ENCODE assay signal across 7 cellular contexts in the genomic region with DNA sequence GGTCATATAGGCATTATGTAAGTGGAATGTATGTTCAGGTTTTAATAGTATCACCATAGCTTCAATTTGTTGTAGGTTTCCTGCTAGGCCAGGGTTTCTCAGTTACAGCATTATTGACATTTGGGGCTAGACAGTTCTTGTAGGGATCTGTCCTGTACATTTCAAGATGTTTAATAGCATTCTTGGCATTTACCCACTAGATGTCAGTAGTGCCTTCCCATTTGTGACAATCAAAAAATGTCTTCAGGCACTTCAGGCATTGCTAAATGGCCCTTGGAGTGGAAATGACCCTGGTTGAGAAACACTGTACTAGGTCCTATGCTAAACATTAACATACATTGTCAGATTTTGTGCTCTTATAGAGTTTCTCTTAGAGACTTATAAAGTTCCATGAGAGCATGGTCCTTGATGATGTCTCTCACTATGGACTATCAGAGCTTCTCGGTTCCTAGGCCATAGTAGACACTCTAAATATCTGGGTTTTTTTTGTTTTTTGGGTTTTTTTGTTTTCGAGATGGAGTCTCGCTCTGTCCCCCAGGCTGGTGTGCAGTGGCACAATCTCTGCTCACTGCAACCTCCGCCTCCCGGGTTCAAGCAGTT. TPM values are rescaled to one million over a fixed set of nuclear protein-coding genes. Genes with fewer than 3 reads are reported as not detected.
DNase-seq lines count a peak whose midpoint lies in the region; ATAC-seq and TF ChIP-seq lines count a peak whose summit lies in the region.

No MANE protein-coding gene starts in this region.

- H3K4me1 ChIP-seq in Karpas-422 (ENCODE audit: low read length), result peaks cover 16% of the 10 kb centered on the region
- peaks cover 22% of the 10 kb centered on the region for H3K4me1 ChIP-seq in Panc1 (ENCODE audit: control insufficient read depth, insufficient read depth, low read length)
- no peaks in the 10 kb centered on the region for H3K4me1 ChIP-seq in ectodermal cell (ENCODE audit: control insufficient read depth, insufficient read depth, low read length)
- H3K4me1 ChIP-seq in neural progenitor cell, result peaks cover 14% of the 10 kb centered on the region
- no peaks in the 10 kb centered on the region for H3K4me1 ChIP-seq in right cardiac atrium (ENCODE audit: control insufficient read depth, insufficient read depth, low read length)

- peaks cover 45% of the 10 kb centered on the region for H3K36me3 ChIP-seq in Karpas-422 (ENCODE audit: insufficient read depth, low read length)
- peaks cover 37% of the 10 kb centered on the region for H3K36me3 ChIP-seq in Panc1 (ENCODE audit: control insufficient read depth, insufficient read depth, low read length)
- peaks cover 44% of the 10 kb centered on the region for H3K36me3 ChIP-seq in ectodermal cell (ENCODE audit: control insufficient read depth, insufficient read depth, low read length)
- H3K36me3 ChIP-seq in neural progenitor cell, result peaks cover 14% of the 10 kb centered on the region

- H3K79me2 ChIP-seq in Karpas-422 (ENCODE audit: low read length) (peaks cover 57% of the 10 kb centered on the region), neural progenitor cell (ENCODE audit: low read depth) (peaks cover 56% of the 10 kb centered on the region)

- H3K27ac ChIP-seq in Karpas-422 (ENCODE audit: low read length), result peak overlapping the region; percentile 84; the same call in 1 of the 2 replicates
- H3K27ac ChIP-seq in Panc1 (ENCODE audit: low read length), result peak overlapping the region; percentile 100
- H3K27ac ChIP-seq in ectodermal cell (ENCODE audit: insufficient read depth, low read depth, low read length, poor library complexity, severe bottlenecking), result no peak overlapping the region
- H3K27ac ChIP-seq in neural progenitor cell, result no peak overlapping the region
- H3K27ac ChIP-seq in right cardiac atrium (ENCODE audit: low read length), result no peak overlapping the region

- H3K9ac ChIP-seq in Karpas-422 (ENCODE audit: low read length) (peak overlapping the region; percentile 91), neural progenitor cell (peak overlapping the region; percentile 68)

- H3K27ac Mint-ChIP-seq in neural progenitor cell, result peak overlapping the region; percentile 78

- no peaks in the 10 kb centered on the region for H4K20me1 ChIP-seq in Karpas-422 (ENCODE audit: insufficient read depth, low read depth, low read length)
- H4K20me1 ChIP-seq in neural progenitor cell (ENCODE audit: low read depth), result peaks cover 18% of the 10 kb centered on the region

- H3K4me1 Mint-ChIP-seq in neural progenitor cell, result peaks cover 18% of the 10 kb centered on the region

- H3K4me3 ChIP-seq in Karpas-422 (ENCODE audit: low read length), result peak overlapping the region; percentile 92
- H3K4me3 ChIP-seq in Panc1 (ENCODE audit: low read depth in 2 of 2, low read length in 2 of 2), result peak overlapping the region; percentile 93 to 97
- H3K4me3 ChIP-seq in ectodermal cell (ENCODE audit: insufficient read depth, low read depth, low read length), result peak overlapping the region; percentile 96
- H3K4me3 ChIP-seq in neural progenitor cell, result peak overlapping the region; percentile 79
- H3K4me3 ChIP-seq in right cardiac atrium (ENCODE audit: low read length), result no peak overlapping the region

- POLR2A ChIA-PET in Panc1 (lab: Charles Lee), result interaction anchor here (1.2 kb wide), 1 partner anchor 158 kb away, joined by 4 read pairs; a partner anchor contains a TSS

- H3K4me3 Mint-ChIP-seq in neural progenitor cell, result no peak overlapping the region

- in situ Hi-C loops in Panc1 (cut with HindIII; ENCODE audit: low pct_unique_long_range_greater_than_20kb, low sequenced_read_pairs), result no loop called here

- no peak overlapping the region for H2AFZ ChIP-seq in Karpas-422 (ENCODE audit: low read length)
- H2AFZ ChIP-seq in neural progenitor cell (replicated peaks), result no peak overlapping the region

- H3K36me3 Mint-ChIP-seq in neural progenitor cell, result peaks cover 33% of the 10 kb centered on the region

- peaks cover 5% of the 10 kb centered on the region for H3F3A ChIP-seq in neural progenitor cell (ENCODE audit: low read depth)

- H3K27me3 ChIP-seq in Karpas-422 (ENCODE audit: low read length) (no peaks in the 10 kb centered on the region), Panc1 (ENCODE audit: control insufficient read depth, insufficient read depth, low read length) (no peaks in the 10 kb centered on the region), ectodermal cell (ENCODE audit: control insufficient read depth, insufficient read depth, low read length, poor library complexity, severe bottlenecking) (no peaks in the 10 kb centered on the region), neural progenitor cell (no peaks in the 10 kb centered on the region), right cardiac atrium (ENCODE audit: control insufficient read depth, insufficient read depth) (no peaks in the 10 kb centered on the region)

- ATAC-seq in Panc1 (peak; percentile 15; the same call in 1 of the 2 replicates), HG02884 (IDR thresholded peaks at IDR 0.05; ENCODE audit: unreplicated experiment) (no peak), right cardiac atrium (no peak)

- no TSS peak for BruUV-seq in Panc1 (replicated peaks; lab: Mats Ljungman, UMichigan)

- no peaks in the 10 kb centered on the region for H3K9me2 ChIP-seq in Karpas-422 (replicated peaks; ENCODE audit: insufficient read depth, low read length)

- H3K9me3 ChIP-seq in Karpas-422 (ENCODE audit: low read length), result no peaks in the 10 kb centered on the region
- no peaks in the 10 kb centered on the region for H3K9me3 ChIP-seq in Panc1 (ENCODE audit: control insufficient read depth, insufficient read depth, low read depth, low read length)
- H3K9me3 ChIP-seq in ectodermal cell (ENCODE audit: control insufficient read depth, low read length), result no peaks in the 10 kb centered on the region
- no peaks in the 10 kb centered on the region for H3K9me3 ChIP-seq in neural progenitor cell (ENCODE audit: low read depth)
- H3K9me3 ChIP-seq in right cardiac atrium (ENCODE audit: control insufficient read depth, low read length), result no peaks in the 10 kb centered on the region

- no peaks in the 10 kb centered on the region for H3K9me3 Mint-ChIP-seq in neural progenitor cell

- H3K27me3 Mint-ChIP-seq in neural progenitor cell (ENCODE audit: insufficient read depth, low read depth), result no peaks in the 10 kb centered on the region

- CTCF ChIA-PET in Panc1 (lab: Charles Lee), result interaction anchor here (1.5 kb wide), 1 partner anchor 103 kb away, joined by 3 read pairs; no protein-coding TSS in a partner anchor

- DNase-seq in GM03348 (ENCODE audit: low spot score) (peak; percentile 21), Karpas-422 (peak; percentile 89), Panc1 (ENCODE audit: low read depth, low spot score) (peak; percentile 64), neural progenitor cell (ENCODE audit: low spot score) (peak; percentile 68), right cardiac atrium (no peak)

- peak overlapping the region; percentile 91 for H3K4me2 ChIP-seq in Karpas-422 (ENCODE audit: low read depth, low read length, poor library complexity, severe bottlenecking)
- H3K4me2 ChIP-seq in neural progenitor cell, result peak overlapping the region; percentile 97

- 71 to 77% methylated on average over 5 of the region's 5 CpGs for WGBS in ectodermal cell, 2 experiments
- 77% methylated on average over 5 of the region's 5 CpGs for WGBS in right cardiac atrium

- intact Hi-C loops in Panc1 (cut with micrococcal nuclease; ENCODE audit: unreplicated experiment), result loop anchor here (2.0 to 10.0 kb wide), 2 partner anchors 103 to 235 kb away; no protein-coding TSS in a partner anchor
- intact Hi-C loops in right cardiac atrium (cut with DNase I), result no loop called here

- TF ChIP-seq CTCF in Panc1 (IDR thresholded peaks at IDR 0.05), result peak; percentile 72
- peak; percentile 69 for TF ChIP-seq CTCF in neural progenitor cell (IDR thresholded peaks at IDR 0.05)

RNA-seq across cellular contexts. Expression of a gene that starts 1.4 kb away (rescaled TPM):
- total RNA-seq in Karpas-422 (2014; rRNA removed; shearing (Covaris generic); ENCODE audit: low replicate concordance), result 16.9 and 26.5 TPM in 2 replicates
- 55.4 TPM for total RNA-seq in Panc1 (2021; ENCODE audit: unreplicated experiment)
- polyA plus RNA-seq in Panc1 (2012; ENCODE audit: insufficient read length), result 17.8 TPM
- polyA plus RNA-seq in ectodermal cell (2013, experiment 1 of 4), result 78.0 TPM
- 66.6 TPM for polyA plus RNA-seq in ectodermal cell (2013, experiment 2 of 4)
- polyA plus RNA-seq in ectodermal cell (2013, experiment 3 of 4), result 85.7 TPM
- polyA plus RNA-seq in ectodermal cell (2013, experiment 4 of 4), result 82.4 TPM
- total RNA-seq in neural progenitor cell (ENCODE audit: low replicate concordance), result 128 and 158 TPM in 2 replicates
- 1 to 10 TPM in 2 of 4 donors, under 1 TPM in 1, not detected in 1; 0.71 to 1.7 (median 1.4) TPM for total RNA-seq in right cardiac atrium
- polyA plus RNA-seq in right cardiac atrium, result 0.18 TPM

RNA-seq across cellular contexts. Expression of a gene that starts 1.9 kb away (rescaled TPM):
- 44.9 and 51.9 TPM in 2 replicates for total RNA-seq in Karpas-422 (2014; rRNA removed; shearing (Covaris generic); ENCODE audit: low replicate concordance)
- total RNA-seq in Panc1 (2021; ENCODE audit: unreplicated experiment) (92.1 TPM), neural progenitor cell (ENCODE audit: low replicate concordance) (113 and 150 TPM in 2 replicates), right cardiac atrium (10 to 100 TPM; 22.2 to 38.7 (median 31.6) TPM)
- polyA plus RNA-seq in Panc1 (2012; ENCODE audit: insufficient read length), result 45.8 TPM
- 128 TPM for polyA plus RNA-seq in ectodermal cell (2013, experiment 1 of 4)
- polyA plus RNA-seq in ectodermal cell (2013, experiment 2 of 4), result 127 TPM
- 94.9 TPM for polyA plus RNA-seq in ectodermal cell (2013, experiment 3 of 4)
- polyA plus RNA-seq in ectodermal cell (2013, experiment 4 of 4), result 101 TPM
- 23.5 TPM for polyA plus RNA-seq in right cardiac atrium

RNA-seq across cellular contexts. Expression of a gene that starts 32.8 kb away (rescaled TPM):
- 16.6 and 24.0 TPM in 2 replicates for total RNA-seq in Karpas-422 (2014; rRNA removed; shearing (Covaris generic); ENCODE audit: low replicate concordance)
- total RNA-seq in Panc1 (2021; ENCODE audit: unreplicated experiment) (44.7 TPM), neural progenitor cell (ENCODE audit: low replicate concordance) (62.8 and 83.3 TPM in 2 replicates), right cardiac atrium (10 to 100 TPM; 15.4 to 17.9 (median 17.4) TPM)
- polyA plus RNA-seq in Panc1 (2012; ENCODE audit: insufficient read length), result 27.9 TPM
- 62.8 TPM for polyA plus RNA-seq in ectodermal cell (2013, experiment 1 of 4)
- polyA plus RNA-seq in ectodermal cell (2013, experiment 2 of 4), result 65.6 TPM
- polyA plus RNA-seq in ectodermal cell (2013, experiment 3 of 4), result 46.4 TPM
- 51.6 TPM for polyA plus RNA-seq in ectodermal cell (2013, experiment 4 of 4)
- polyA plus RNA-seq in right cardiac atrium, result 13.3 TPM

RNA-seq across cellular contexts. Expression of a gene that starts 41.1 kb away (rescaled TPM):
- total RNA-seq in Karpas-422 (2014; rRNA removed; shearing (Covaris generic); ENCODE audit: low replicate concordance), result 1.3 and 2.0 TPM in 2 replicates
- total RNA-seq in Panc1 (2021; ENCODE audit: unreplicated experiment) (1.7 TPM), neural progenitor cell (ENCODE audit: low replicate concordance) (6.7 and 8.0 TPM in 2 replicates), right cardiac atrium (1 to 10 TPM; 5.0 to 6.8 (median 6.1) TPM)
- 1.0 TPM for polyA plus RNA-seq in Panc1 (2012; ENCODE audit: insufficient read length)
- 13.2 TPM for polyA plus RNA-seq in ectodermal cell (2013, experiment 1 of 4)
- polyA plus RNA-seq in ectodermal cell (2013, experiment 2 of 4), result 10.7 TPM
- polyA plus RNA-seq in ectodermal cell (2013, experiment 3 of 4), result 8.9 TPM
- polyA plus RNA-seq in ectodermal cell (2013, experiment 4 of 4), result 12.5 TPM
- polyA plus RNA-seq in right cardiac atrium, result 6.1 TPM

Comparison
In these comparisons a context has a peak if more than half of its experiments do, and no peak if none do; other contexts are left out.
1. DNase-seq: peak in GM03348 (single experiment), Karpas-422 (single experiment), Panc1 (single experiment) and neural progenitor cell (single experiment); none in right cardiac atrium (0 of 3).
2. H3K27ac ChIP-seq: peak in Karpas-422 (single experiment) and Panc1 (single experiment); none in ectodermal cell (single experiment), neural progenitor cell (single experiment) and right cardiac atrium (single experiment).